ENCODE assay signal across 8 cellular contexts in the genomic region with DNA sequence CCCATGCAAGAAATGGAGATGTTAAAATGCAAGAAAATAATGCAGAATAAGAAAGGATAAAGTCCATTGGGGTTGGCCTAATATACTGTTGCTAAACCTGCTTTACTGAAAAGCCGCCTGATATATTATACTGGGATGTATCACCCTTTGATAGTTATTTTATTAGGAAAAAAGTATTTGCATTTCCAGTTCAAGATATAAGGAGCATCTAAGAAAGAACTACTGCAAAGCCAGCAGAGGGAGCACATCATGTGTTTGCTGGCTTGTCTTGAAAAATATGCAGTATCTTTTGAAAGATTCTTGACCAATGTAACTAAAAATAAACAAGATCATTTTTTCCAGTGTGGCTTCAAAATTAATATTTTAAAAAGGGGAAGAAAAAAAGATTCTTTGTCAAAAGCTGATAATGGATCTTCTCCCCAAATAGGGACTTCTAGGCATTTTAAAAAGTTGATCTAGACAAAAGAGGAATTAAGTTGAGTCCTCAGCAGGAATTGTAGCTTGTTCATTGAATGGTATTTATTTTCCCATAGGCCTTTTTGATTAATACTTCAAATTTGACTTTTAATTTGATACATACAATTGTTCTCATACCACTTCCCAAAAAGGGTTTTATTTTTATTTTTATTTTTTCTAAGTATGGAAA.
DNase-seq lines count a peak whose midpoint lies in the region; ATAC-seq and TF ChIP-seq lines count a peak whose summit lies in the region.

No MANE protein-coding gene starts in this region.

- H3K9me3 Mint-ChIP-seq in activated naive CD4-positive, alpha-beta T cell treated with anti-CD3 and anti-CD28 coated beads for 36 hours: peaks cover 2% of the 10 kb centered on the region
- no peaks in the 10 kb centered on the region for H3K9me3 Mint-ChIP-seq in activated naive CD4-positive, alpha-beta T cell treated with anti-CD3 and anti-CD28 coated beads, Interleukin-2, amount 10 ng/mL, durations not matched to agents 7 days and 5 days

- TF ChIP-seq POLR2A in tibial nerve (IDR thresholded peaks at IDR 0.05) (no peak), GM18505 (IDR thresholded peaks at IDR 0.05; ENCODE audit: borderline replicate concordance, extremely low read depth, insufficient read depth, insufficient read length) (no peak)

- no peaks in the 10 kb centered on the region for H3K9me3 ChIP-seq in tibial nerve

- no peak for ATAC-seq in GM18505 (IDR thresholded peaks at IDR 0.05; ENCODE audit: unreplicated experiment)

- TF ChIP-seq EP300 in tibial nerve (IDR thresholded peaks at IDR 0.05): no peak

- peak; percentile 12 to 39 (median 30) for TF ChIP-seq CTCF in tibial nerve (IDR thresholded peaks at IDR 0.05)

- DNase-seq in activated naive CD4-positive, alpha-beta T cell treated with anti-CD3 and anti-CD28 coated beads for 36 hours: peak; percentile 7
- no peak for DNase-seq in activated naive CD4-positive, alpha-beta T cell treated with anti-CD3 and anti-CD28 coated beads, Interleukin-2, amount 10 ng/mL, durations not matched to agents 7 days and 5 days
- DNase-seq in RPMI7951 (ENCODE audit: low read depth): peak; percentile 40
- peak; percentile 62 for DNase-seq in globus pallidus (ENCODE audit: low spot score)
- no peak for DNase-seq in tibial nerve (ENCODE audit: low spot score in 2 of 2)
- DNase-seq in cerebellum (ENCODE audit: low spot score): no peak
- DNase-seq in NCI-H446 treated with DMSO at 0.1 percent for 48 hours (lab: John Stamatoyannopoulos, UW): no peak

- intact Hi-C loops in activated naive CD4-positive, alpha-beta T cell treated with anti-CD3 and anti-CD28 coated beads for 36 hours (cut with micrococcal nuclease): loop anchor here (2.0 to 10.0 kb wide), 4 partner anchors 24 to 638 kb away; no protein-coding TSS in a partner anchor

- WGBS in tibial nerve, 2 donors: 73 to 79% methylated on average over 1 of the region's 1 CpG

- no peaks in the 10 kb centered on the region for H3K36me3 ChIP-seq in tibial nerve

- H3K4me1 ChIP-seq in tibial nerve: peaks cover 0 to 42% (median 8%) of the 10 kb centered on the region in 4 donors

- H3K27me3 Mint-ChIP-seq in activated naive CD4-positive, alpha-beta T cell treated with anti-CD3 and anti-CD28 coated beads for 36 hours (ENCODE audit: low read depth): no peaks in the 10 kb centered on the region
- H3K27me3 Mint-ChIP-seq in activated naive CD4-positive, alpha-beta T cell treated with anti-CD3 and anti-CD28 coated beads, Interleukin-2, amount 10 ng/mL, durations not matched to agents 7 days and 5 days: no peaks in the 10 kb centered on the region

- no peak overlapping the region for H3K4me3 ChIP-seq in tibial nerve

- H3K36me3 Mint-ChIP-seq in activated naive CD4-positive, alpha-beta T cell treated with anti-CD3 and anti-CD28 coated beads for 36 hours (ENCODE audit: low read depth): peaks cover 4% of the 10 kb centered on the region
- peaks cover 2% of the 10 kb centered on the region for H3K36me3 Mint-ChIP-seq in activated naive CD4-positive, alpha-beta T cell treated with anti-CD3 and anti-CD28 coated beads, Interleukin-2, amount 10 ng/mL, durations not matched to agents 7 days and 5 days

- no peak overlapping the region for H3K27ac Mint-ChIP-seq in activated naive CD4-positive, alpha-beta T cell treated with anti-CD3 and anti-CD28 coated beads for 36 hours
- no peak overlapping the region for H3K27ac Mint-ChIP-seq in activated naive CD4-positive, alpha-beta T cell treated with anti-CD3 and anti-CD28 coated beads, Interleukin-2, amount 10 ng/mL, durations not matched to agents 7 days and 5 days

- no peak overlapping the region for H3K27ac ChIP-seq in tibial nerve

- peaks cover 51% of the 10 kb centered on the region for H3K4me1 Mint-ChIP-seq in activated naive CD4-positive, alpha-beta T cell treated with anti-CD3 and anti-CD28 coated beads for 36 hours (ENCODE audit: low read depth)
- peaks cover 13% of the 10 kb centered on the region for H3K4me1 Mint-ChIP-seq in activated naive CD4-positive, alpha-beta T cell treated with anti-CD3 and anti-CD28 coated beads, Interleukin-2, amount 10 ng/mL, durations not matched to agents 7 days and 5 days

- H3K4me3 Mint-ChIP-seq in activated naive CD4-positive, alpha-beta T cell treated with anti-CD3 and anti-CD28 coated beads for 36 hours: no peak overlapping the region
- H3K4me3 Mint-ChIP-seq in activated naive CD4-positive, alpha-beta T cell treated with anti-CD3 and anti-CD28 coated beads, Interleukin-2, amount 10 ng/mL, durations not matched to agents 7 days and 5 days: no peak overlapping the region

- CTCF ChIA-PET in activated naive CD4-positive, alpha-beta T cell treated with anti-CD3 and anti-CD28 coated beads for 36 hours (lab: Charles Lee): interaction anchor here (0.6 to 1.8 kb wide), 6 partner anchors 12 to 536 kb away, joined by 4 to 6 read pairs (median 4); no protein-coding TSS in a partner anchor
- CTCF ChIA-PET in activated naive CD4-positive, alpha-beta T cell treated with anti-CD3 and anti-CD28 coated beads, Interleukin-2, amount 10 ng/mL, durations not matched to agents 7 days and 5 days (lab: Charles Lee): interaction anchor here (0.8 to 3.5 kb wide), 13 partner anchors 10 to 570 kb away, joined by 3 to 19 read pairs (median 3); no protein-coding TSS in a partner anchor

- no peaks in the 10 kb centered on the region for H3K27me3 ChIP-seq in tibial nerve

Comparison
In these comparisons a context has a peak if more than half of its experiments do, and no peak if none do; other contexts are left out.
1. DNase-seq: peak in activated naive CD4-positive, alpha-beta T cell treated with anti-CD3 and anti-CD28 coated beads for 36 hours (single experiment), RPMI7951 (single experiment) and globus pallidus (single experiment); none in activated naive CD4-positive, alpha-beta T cell treated with anti-CD3 and anti-CD28 coated beads, Interleukin-2, amount 10 ng/mL, durations not matched to agents 7 days and 5 days (single experiment), tibial nerve (0 of 2), cerebellum (single experiment) and NCI-H446 treated with DMSO at 0.1 percent for 48 hours (single experiment).